20 cellular contexts compared by ENCODE assay signal in genomic region chr3:25696019-25696418, GRCh38.
"Had no signal": no experiment of that assay in that cellular context is flagged by ENCODE, and none has a peak within 500 bp of the region (broad histone marks: within the 10 kb centered on the region; RNA-seq: fewer than 3 reads in every experiment).

No MANE protein-coding gene starts in this region.

- DNase-seq: colonic mucosa; dorsolateral prefrontal cortex; effector CD8-positive, alpha-beta T cell; heart left ventricle; hippocampal formation; kidney glomerular epithelial cell; natural killer cell; posterior cingulate gyrus; sigmoid colon; stimulated activated CD4-positive, alpha-beta T cell treated with anti-CD3 and anti-CD28 coated beads, Interleukin-12 subunit alpha, Interleukin-12 subunit beta, amount 100 ng/mL, for 4 hours; stimulated activated naive CD4-positive, alpha-beta T cell; stomach; substantia nigra; trophoblast cell had no signal

- ATAC-seq: heart left ventricle, left lobe of liver, natural killer cell had no signal

- H3K4me3 ChIP-seq: colonic mucosa, dorsolateral prefrontal cortex, heart left ventricle, sigmoid colon, skin epidermis, stomach, thoracic aorta had no signal

- H3K27me3 ChIP-seq: colonic mucosa, dorsolateral prefrontal cortex, heart left ventricle, sigmoid colon, stomach had no signal

- FAIRE-seq: frontal cortex, islet of Langerhans, urothelium cell line had no signal

- H3K27ac ChIP-seq: colonic mucosa, dorsolateral prefrontal cortex, heart left ventricle, sigmoid colon, skin epidermis, stomach, thoracic aorta had no signal

- H3K9me3 ChIP-seq: colonic mucosa, heart left ventricle, sigmoid colon, stomach, thoracic aorta had no signal

- H3K4me1 ChIP-seq: colonic mucosa, heart left ventricle, sigmoid colon, stomach had no signal

- H3K36me3 ChIP-seq: colonic mucosa, heart left ventricle, sigmoid colon, stomach, thoracic aorta had no signal
